ENCODE assay signal across 2 cellular contexts in genomic region chr10:124481717-124482116, GRCh38.
TF ChIP-seq lines count a peak whose summit lies in the region.

No MANE protein-coding gene starts in this region.

TF ChIP-seq in K562, 482 proteins besides CTCF, POLR2A, EP300 and RAD21:
- TF ChIP-seq, protein P1, sequence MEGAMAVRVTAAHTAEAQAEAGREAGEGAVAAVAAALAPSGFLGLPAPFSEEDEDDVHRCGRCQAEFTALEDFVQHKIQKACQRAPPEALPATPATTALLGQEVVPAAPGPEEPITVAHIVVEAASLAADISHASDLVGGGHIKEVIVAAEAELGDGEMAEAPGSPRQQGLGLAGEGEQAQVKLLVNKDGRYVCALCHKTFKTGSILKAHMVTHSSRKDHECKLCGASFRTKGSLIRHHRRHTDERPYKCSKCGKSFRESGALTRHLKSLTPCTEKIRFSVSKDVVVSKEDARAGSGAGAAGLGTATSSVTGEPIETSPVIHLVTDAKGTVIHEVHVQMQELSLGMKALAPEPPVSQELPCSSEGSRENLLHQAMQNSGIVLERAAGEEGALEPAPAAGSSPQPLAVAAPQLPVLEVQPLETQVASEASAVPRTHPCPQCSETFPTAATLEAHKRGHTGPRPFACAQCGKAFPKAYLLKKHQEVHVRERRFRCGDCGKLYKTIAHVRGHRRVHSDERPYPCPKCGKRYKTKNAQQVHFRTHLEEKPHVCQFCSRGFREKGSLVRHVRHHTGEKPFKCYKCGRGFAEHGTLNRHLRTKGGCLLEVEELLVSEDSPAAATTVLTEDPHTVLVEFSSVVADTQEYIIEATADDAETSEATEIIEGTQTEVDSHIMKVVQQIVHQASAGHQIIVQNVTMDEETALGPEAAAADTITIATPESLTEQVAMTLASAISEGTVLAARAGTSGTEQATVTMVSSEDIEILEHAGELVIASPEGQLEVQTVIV (CRISPR knock-in tag; IDR thresholded peaks at IDR 0.05; ENCODE audit: borderline replicate concordance), result no peak

TF ChIP-seq in SK-N-SH, 30 proteins besides CTCF, POLR2A, EP300 and RAD21:
- TF ChIP-seq NFIC (IDR thresholded peaks at IDR 0.05; ENCODE audit: borderline replicate concordance) (no peak), USF1 (IDR thresholded peaks at IDR 0.05; ENCODE audit: borderline replicate concordance, low read depth) (no peak), RCOR1 (IDR thresholded peaks at IDR 0.05; ENCODE audit: low read length) (no peak), FOSL2 (IDR thresholded peaks at IDR 0.05; ENCODE audit: borderline replicate concordance, low read depth) (no peak), RXRA (IDR thresholded peaks at IDR 0.05; ENCODE audit: borderline replicate concordance, low read depth) (no peak)
- TF ChIP-seq, protein P2, sequence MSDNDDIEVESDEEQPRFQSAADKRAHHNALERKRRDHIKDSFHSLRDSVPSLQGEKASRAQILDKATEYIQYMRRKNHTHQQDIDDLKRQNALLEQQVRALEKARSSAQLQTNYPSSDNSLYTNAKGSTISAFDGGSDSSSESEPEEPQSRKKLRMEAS (IDR thresholded peaks at IDR 0.05; ENCODE audit: low read depth), result no peak
